Comparison of ENCODE assay signal across 22 cellular contexts in genomic region chr10:126670886-126671285, GRCh38. TPM values are rescaled to one million over a fixed set of nuclear protein-coding genes. Genes with fewer than 3 reads are reported as not detected.
DNase-seq lines count a peak whose midpoint lies in the region; ATAC-seq and TF ChIP-seq lines count a peak whose summit lies in the region.
"Had no signal": no experiment of that assay in that cellular context is flagged by ENCODE, and none has a peak within 500 bp of the region (broad histone marks: within the 10 kb centered on the region; RNA-seq: fewer than 3 reads in every experiment).

No MANE protein-coding gene starts in this region.

- no peak overlapping the region for H3K27ac Mint-ChIP-seq in stimulated activated effector memory CD8-positive, alpha-beta T cell treated with anti-CD3 and anti-CD28 coated beads, Interleukin-12 subunit alpha, Interleukin-12 subunit beta, amount 100 ng/mL, for 72 hours
- no peak overlapping the region for H3K27ac Mint-ChIP-seq in natural killer cell treated with Interleukin-12 subunit alpha and Interleukin-12 subunit beta and Interleukin-15 and Interleukin-18, amount 100 ng/mL, for 72 hours
- H3K27ac Mint-ChIP-seq: activated naive CD8-positive, alpha-beta T cell; activated T-helper 17 cell treated with anti-CD3 and anti-CD28 coated beads, Interleukin-2, amount 50 U/mL, for 72 hours; CD4-positive, alpha-beta T cell; endodermal cell had no signal

- no peak for TF ChIP-seq CTCF in GM10266 (IDR thresholded peaks at IDR 0.05; ENCODE audit: control insufficient read depth, insufficient read depth, low read depth, missing control alignments)

- ATAC-seq in stimulated activated effector memory CD8-positive, alpha-beta T cell treated with anti-CD3 and anti-CD28 coated beads, Interleukin-12 subunit alpha, Interleukin-12 subunit beta, amount 100 ng/mL, for 72 hours: peak; percentile 24
- ATAC-seq in natural killer cell treated with Interleukin-12 subunit alpha and Interleukin-12 subunit beta and Interleukin-15 and Interleukin-18, amount 100 ng/mL, for 72 hours: no peak
- ATAC-seq: activated T-helper 17 cell treated with anti-CD3 and anti-CD28 coated beads, Interleukin-2, amount 50 U/mL, for 72 hours; left colon; Panc1 had no signal

- H3K36me3 Mint-ChIP-seq in stimulated activated effector memory CD8-positive, alpha-beta T cell treated with anti-CD3 and anti-CD28 coated beads, Interleukin-12 subunit alpha, Interleukin-12 subunit beta, amount 100 ng/mL, for 72 hours: no peaks in the 10 kb centered on the region
- no peaks in the 10 kb centered on the region for H3K36me3 Mint-ChIP-seq in natural killer cell treated with Interleukin-12 subunit alpha and Interleukin-12 subunit beta and Interleukin-15 and Interleukin-18, amount 100 ng/mL, for 72 hours
- H3K36me3 Mint-ChIP-seq: activated naive CD8-positive, alpha-beta T cell had no signal

- peaks cover 5% of the 10 kb centered on the region for H3K9me3 Mint-ChIP-seq in stimulated activated effector memory CD8-positive, alpha-beta T cell treated with anti-CD3 and anti-CD28 coated beads, Interleukin-12 subunit alpha, Interleukin-12 subunit beta, amount 100 ng/mL, for 72 hours
- H3K9me3 Mint-ChIP-seq in natural killer cell treated with Interleukin-12 subunit alpha and Interleukin-12 subunit beta and Interleukin-15 and Interleukin-18, amount 100 ng/mL, for 72 hours: no peaks in the 10 kb centered on the region
- H3K9me3 Mint-ChIP-seq: activated T-helper 17 cell treated with anti-CD3 and anti-CD28 coated beads, Interleukin-2, amount 50 U/mL, for 72 hours; CD4-positive, alpha-beta T cell had no signal

- peak; percentile 50 for DNase-seq in NCI-H146 (lab: John Stamatoyannopoulos, UW)
- DNase-seq in cerebellar cortex (ENCODE audit: low spot score): peak; percentile 8
- DNase-seq in middle frontal gyrus (ENCODE audit: extremely low spot score, low spot score): peak; percentile 54
- no peak for DNase-seq in stimulated activated effector memory CD8-positive, alpha-beta T cell treated with anti-CD3 and anti-CD28 coated beads, Interleukin-12 subunit alpha, Interleukin-12 subunit beta, amount 100 ng/mL, for 72 hours (ENCODE audit: low spot score in 2 of 2)
- DNase-seq in GM10266 (ENCODE audit: extremely low spot score): no peak
- DNase-seq in natural killer cell treated with Interleukin-12 subunit alpha and Interleukin-12 subunit beta and Interleukin-15 and Interleukin-18, amount 100 ng/mL, for 72 hours (ENCODE audit: low spot score): no peak
- no peak for DNase-seq in hepatic stellate cell (ENCODE audit: low spot score)
- DNase-seq: activated CD4-positive, alpha-beta T cell treated with anti-CD3 and anti-CD28 coated beads, Interleukin-2, amount 50 U/mL, for 1 hour; CD4-positive, alpha-beta T cell; colonic mucosa; GDM1; H7; Kasumi-1; left colon; NCI-H510A; WERI-Rb-1 had no signal

- no peaks in the 10 kb centered on the region for H3K27me3 Mint-ChIP-seq in natural killer cell treated with Interleukin-12 subunit alpha and Interleukin-12 subunit beta and Interleukin-15 and Interleukin-18, amount 100 ng/mL, for 72 hours
- H3K27me3 Mint-ChIP-seq: activated T-helper 17 cell treated with anti-CD3 and anti-CD28 coated beads, Interleukin-2, amount 50 U/mL, for 72 hours; CD4-positive, alpha-beta T cell had no signal

- no peaks in the 10 kb centered on the region for H3K4me1 Mint-ChIP-seq in stimulated activated effector memory CD8-positive, alpha-beta T cell treated with anti-CD3 and anti-CD28 coated beads, Interleukin-12 subunit alpha, Interleukin-12 subunit beta, amount 100 ng/mL, for 72 hours
- H3K4me1 Mint-ChIP-seq in natural killer cell treated with Interleukin-12 subunit alpha and Interleukin-12 subunit beta and Interleukin-15 and Interleukin-18, amount 100 ng/mL, for 72 hours (ENCODE audit: low read depth in 2 of 2): no peaks in the 10 kb centered on the region
- H3K4me1 Mint-ChIP-seq: activated T-helper 17 cell treated with anti-CD3 and anti-CD28 coated beads, Interleukin-2, amount 50 U/mL, for 72 hours had no signal

- no peak overlapping the region for H3K4me3 Mint-ChIP-seq in stimulated activated effector memory CD8-positive, alpha-beta T cell treated with anti-CD3 and anti-CD28 coated beads, Interleukin-12 subunit alpha, Interleukin-12 subunit beta, amount 100 ng/mL, for 72 hours
- no peak overlapping the region for H3K4me3 Mint-ChIP-seq in natural killer cell treated with Interleukin-12 subunit alpha and Interleukin-12 subunit beta and Interleukin-15 and Interleukin-18, amount 100 ng/mL, for 72 hours
- H3K4me3 Mint-ChIP-seq: activated naive CD8-positive, alpha-beta T cell; activated T-helper 17 cell treated with anti-CD3 and anti-CD28 coated beads, Interleukin-2, amount 50 U/mL, for 72 hours; CD4-positive, alpha-beta T cell; endodermal cell had no signal

RNA-seq across cellular contexts. Expression of gene C10orf90, which starts 0.4 kb away (rescaled TPM):
- not detected for total RNA-seq in natural killer cell treated with Interleukin-12 subunit alpha and Interleukin-12 subunit beta and Interleukin-15 and Interleukin-18, amount 100 ng/mL, for 72 hours
- total RNA-seq: CD4-positive, alpha-beta T cell; colonic mucosa; glomerular endothelial cell; mononuclear cell had no signal

Comparison
In these comparisons a context has a peak if more than half of its experiments do, and no peak if none do; other contexts are left out.
1. DNase-seq: peak in NCI-H146 (single experiment), cerebellar cortex (single experiment) and middle frontal gyrus (single experiment); none in stimulated activated effector memory CD8-positive, alpha-beta T cell treated with anti-CD3 and anti-CD28 coated beads, Interleukin-12 subunit alpha, Interleukin-12 subunit beta, amount 100 ng/mL, for 72 hours (0 of 2), GM10266 (single experiment), natural killer cell treated with Interleukin-12 subunit alpha and Interleukin-12 subunit beta and Interleukin-15 and Interleukin-18, amount 100 ng/mL, for 72 hours (single experiment) and hepatic stellate cell (single experiment).